ENCODE assay signal across 12 cellular contexts in genomic region chr1:116110507-116111195, GRCh38. TPM values are rescaled to one million over a fixed set of nuclear protein-coding genes. Genes with fewer than 3 reads are reported as not detected.
DNase-seq lines count a peak whose midpoint lies in the region; ATAC-seq and TF ChIP-seq lines count a peak whose summit lies in the region.
"Had no signal": no experiment of that assay in that cellular context is flagged by ENCODE, and none has a peak within 500 bp of the region (broad histone marks: within the 10 kb centered on the region; RNA-seq: fewer than 3 reads in every experiment).

No MANE protein-coding gene starts in this region.

- H3K27me3 ChIP-seq in hepatocyte = no peaks in the 10 kb centered on the region

- H3K4me2 ChIP-seq in hepatocyte = peak overlapping the region; percentile 60

- 72% methylated on average over 9 of the region's 9 CpGs for WGBS in hepatocyte (ENCODE audit: low lambda C conversion rate, missing lambda C conversion rate)

- DNase-seq in hepatocyte (ENCODE audit: low spot score) (no peak), amniotic stem cell (lab: John Stamatoyannopoulos, UW) (no peak), NK-92 (lab: John Stamatoyannopoulos, UW; ENCODE audit: unreplicated experiment) (no peak), hepatic stellate cell (ENCODE audit: low spot score) (no peak)
- no peak for DNase-seq in activated CD8-positive, alpha-beta memory T cell treated with anti-CD3 and anti-CD28 coated beads for 24 hours
- DNase-seq: CD4-positive, CD25-positive, alpha-beta regulatory T cell; naive thymus-derived CD8-positive, alpha-beta T cell; NCI-H1694 treated with DMSO at 0.1 percent for 48 hours; T1000 had no signal

- H4K20me1 ChIP-seq in hepatocyte (ENCODE audit: insufficient read depth, poor library complexity, severe bottlenecking) = no peaks in the 10 kb centered on the region

- H3K4me1 ChIP-seq in hepatocyte (ENCODE audit: insufficient read depth) = peaks cover 37% of the 10 kb centered on the region

- H3K79me2 ChIP-seq in hepatocyte = no peaks in the 10 kb centered on the region

- H3K36me3 ChIP-seq in hepatocyte (replicated peaks; ENCODE audit: insufficient read depth, low read depth) = no peaks in the 10 kb centered on the region

- peak overlapping the region; percentile 89 for H3K27ac ChIP-seq in hepatocyte

- H3K9me3 ChIP-seq in hepatocyte (ENCODE audit: low read depth) = no peaks in the 10 kb centered on the region

- ATAC-seq in GM18502 (IDR thresholded peaks at IDR 0.05; ENCODE audit: poor library complexity, unreplicated experiment) (peak; percentile 55), GM21529 (IDR thresholded peaks at IDR 0.05; ENCODE audit: unreplicated experiment) (peak; percentile 65), HG03558 (IDR thresholded peaks at IDR 0.05; ENCODE audit: extremely low read depth, unreplicated experiment) (peak; percentile 62)
- ATAC-seq: naive thymus-derived CD8-positive, alpha-beta T cell had no signal

- TF ChIP-seq CTCF in hepatocyte (IDR thresholded peaks at IDR 0.05; ENCODE audit: poor library complexity) = no peak

- H3K9me2 ChIP-seq in hepatocyte (replicated peaks; ENCODE audit: insufficient read depth) = no peaks in the 10 kb centered on the region

- no peak overlapping the region for H3K4me3 ChIP-seq in hepatocyte

- peak overlapping the region; percentile 19 for H2AFZ ChIP-seq in hepatocyte

RNA-seq across cellular contexts. Expression of gene MAB21L3, which starts 0.5 kb away (rescaled TPM):
- 0.24 and 0.47 TPM in 2 replicates for total RNA-seq in hepatocyte
- polyA plus RNA-seq in hepatocyte = 0.54 and 0.74 TPM in 2 replicates
- total RNA-seq: CD4-positive, CD25-positive, alpha-beta regulatory T cell; naive thymus-derived CD8-positive, alpha-beta T cell had no signal
- polyA plus RNA-seq: CD4-positive, CD25-positive, alpha-beta regulatory T cell; naive thymus-derived CD8-positive, alpha-beta T cell had no signal
